Comparison of ENCODE assay signal across 23 cellular contexts in the genomic region with DNA sequence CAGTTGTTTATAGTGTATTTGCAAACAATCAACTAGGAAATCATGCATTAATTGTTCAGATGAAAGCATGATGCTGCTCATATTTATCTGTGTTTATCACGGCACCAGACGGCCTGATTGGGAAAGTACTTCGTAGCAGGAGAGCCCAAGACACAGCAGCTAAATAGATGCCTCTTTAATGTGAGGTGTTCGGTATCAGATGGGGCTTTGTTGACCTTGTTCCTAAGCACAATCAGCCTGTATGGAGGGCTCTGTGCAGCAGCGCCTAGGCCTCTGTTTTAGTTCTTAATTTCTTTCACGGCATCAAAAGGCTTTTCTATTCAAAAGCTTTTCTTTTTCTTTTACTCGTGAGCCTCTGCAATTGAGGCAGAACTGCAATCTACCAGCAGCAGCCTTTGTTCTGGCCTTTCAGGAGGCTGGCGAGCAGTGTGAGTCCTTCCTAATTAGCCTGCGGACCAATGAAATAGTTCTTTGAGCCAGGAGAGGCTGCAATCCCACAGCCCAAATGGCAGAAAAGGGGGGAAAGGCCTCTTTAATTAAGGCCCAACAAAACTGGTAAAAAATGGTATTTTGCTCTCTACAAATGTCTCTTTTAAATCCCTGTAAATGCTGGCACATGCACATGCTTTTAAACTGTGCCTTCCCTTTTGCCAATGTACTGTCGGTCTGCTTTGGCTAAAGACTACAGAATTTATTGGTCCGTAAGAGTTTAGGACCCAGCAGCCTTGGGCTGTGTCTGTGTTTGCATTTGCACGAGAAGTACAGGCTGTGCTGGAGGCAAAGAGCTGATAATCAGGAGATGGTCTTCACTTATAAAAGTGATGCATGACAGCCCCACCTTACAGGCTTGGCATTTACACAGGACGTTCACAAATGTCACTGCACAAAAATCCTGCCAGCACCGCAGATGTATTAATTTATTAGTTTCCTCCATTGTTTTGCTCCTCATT.
DNase-seq lines count a peak whose midpoint lies in the region; ATAC-seq and TF ChIP-seq lines count a peak whose summit lies in the region.
"Had no signal": no experiment of that assay in that cellular context is flagged by ENCODE, and none has a peak within 500 bp of the region (broad histone marks: within the 10 kb centered on the region; RNA-seq: fewer than 3 reads in every experiment).

No MANE protein-coding gene starts in this region.

- H3K4me1 Mint-ChIP-seq in HFFc6 (ENCODE audit: low read depth) = peaks cover 24% of the 10 kb centered on the region
- no peaks in the 10 kb centered on the region for H3K4me1 Mint-ChIP-seq in effector memory CD8-positive, alpha-beta T cell (ENCODE audit: low read depth in 2 of 2)
- H3K4me1 Mint-ChIP-seq: activated naive CD4-positive, alpha-beta T cell treated with anti-CD3 and anti-CD28 coated beads, Interleukin-2, amount 10 ng/mL, durations not matched to agents 7 days and 5 days had no signal

- H3K36me3 ChIP-seq in neuron (ENCODE audit: insufficient read depth, low read length) (no peaks in the 10 kb centered on the region), transverse colon (no peaks in the 10 kb centered on the region)
- H3K36me3 ChIP-seq: brain microvascular endothelial cell had no signal

- no peaks in the 10 kb centered on the region for H3K9me3 Mint-ChIP-seq in HFFc6
- H3K9me3 Mint-ChIP-seq in effector memory CD8-positive, alpha-beta T cell = peaks cover 0 to 7% of the 10 kb centered on the region in 2 donors

- no peak for TF ChIP-seq EP300 in transverse colon (IDR thresholded peaks at IDR 0.05; ENCODE audit: low read depth)

- 70 to 77% methylated on average over 9 to 14 of the region's 14 CpGs for WGBS in transverse colon (ENCODE audit: low coverage in 1 of 2), 2 donors

- H3K36me3 Mint-ChIP-seq in HFFc6 (ENCODE audit: low read depth) = no peaks in the 10 kb centered on the region
- H3K36me3 Mint-ChIP-seq in effector memory CD8-positive, alpha-beta T cell (ENCODE audit: insufficient read depth) = no peaks in the 10 kb centered on the region
- H3K36me3 Mint-ChIP-seq: activated naive CD4-positive, alpha-beta T cell treated with anti-CD3 and anti-CD28 coated beads, Interleukin-2, amount 10 ng/mL, durations not matched to agents 7 days and 5 days had no signal

- H3K27me3 ChIP-seq in neuron (ENCODE audit: insufficient read depth, low read length) (no peaks in the 10 kb centered on the region), transverse colon (no peaks in the 10 kb centered on the region)
- H3K27me3 ChIP-seq: brain microvascular endothelial cell, testis had no signal

- H3K27ac ChIP-seq in transverse colon = no peak overlapping the region
- H3K27ac ChIP-seq: brain microvascular endothelial cell, dorsolateral prefrontal cortex, skin epidermis, testis had no signal

- in situ Hi-C loops in transverse colon (cut with MboI; ENCODE audit: low pct_ligation_motif_present in 1 of 4, low pct_unique_long_range_greater_than_20kb in 1 of 4, low sequenced_read_pairs in 3 of 4) = no loop called here

- peak overlapping the region; percentile 97 for H2AFZ ChIP-seq in neuron (ENCODE audit: low read depth, low read length)

- intact Hi-C loops in transverse colon (cut with DNase I; ENCODE audit: low total_unique reads) = no loop called here

- TF ChIP-seq POLR2A in transverse colon (IDR thresholded peaks at IDR 0.05) (no peak), erythroblast (IDR thresholded peaks at IDR 0.05; ENCODE audit: low read length) (no peak)

- peak overlapping the region; percentile 10 for H3K4me3 Mint-ChIP-seq in HFFc6
- no peak overlapping the region for H3K4me3 Mint-ChIP-seq in effector memory CD8-positive, alpha-beta T cell
- H3K4me3 Mint-ChIP-seq: activated naive CD4-positive, alpha-beta T cell treated with anti-CD3 and anti-CD28 coated beads, Interleukin-2, amount 10 ng/mL, durations not matched to agents 7 days and 5 days; T-helper 2 cell treated with Interferon-gamma antibody and Interleukin-4, amounts not matched to agents 5 μg/mL and 100 μg/mL, for 36 hours had no signal

- TF ChIP-seq CTCF in HFFc6 (IDR thresholded peaks at IDR 0.05) = no peak
- TF ChIP-seq CTCF in transverse colon (IDR thresholded peaks at IDR 0.05) = no peak

- peak overlapping the region; percentile 19; the same call in 1 of the 2 replicates for H3K27ac Mint-ChIP-seq in HFFc6
- no peak overlapping the region for H3K27ac Mint-ChIP-seq in effector memory CD8-positive, alpha-beta T cell
- H3K27ac Mint-ChIP-seq: activated naive CD4-positive, alpha-beta T cell treated with anti-CD3 and anti-CD28 coated beads, Interleukin-2, amount 10 ng/mL, durations not matched to agents 7 days and 5 days; T-helper 2 cell treated with Interferon-gamma antibody and Interleukin-4, amounts not matched to agents 5 μg/mL and 100 μg/mL, for 36 hours had no signal

- DNase-seq in HFFc6 = no peak
- peak; percentile 52 for DNase-seq in NCI-H2227 (lab: John Stamatoyannopoulos, UW; ENCODE audit: unreplicated experiment)
- peak; percentile 69 for DNase-seq in ecto neural progenitor cell (ENCODE audit: low spot score)
- no peak for DNase-seq in transverse colon
- DNase-seq in effector memory CD8-positive, alpha-beta T cell = no peak
- DNase-seq in erythroblast (lab: John Stamatoyannopoulos, UW) = no peak
- DNase-seq: activated CD4-positive, alpha-beta T cell treated with anti-CD3 and anti-CD28 coated beads for 1 hour; activated naive CD4-positive, alpha-beta T cell treated with anti-CD3 and anti-CD28 coated beads, Interleukin-2, amount 10 ng/mL, durations not matched to agents 7 days and 5 days; brain microvascular endothelial cell; COR-L47; HCEC 1CT; midbrain; MM.1S; NCI-H2171 treated with DMSO at 0.1 percent for 48 hours; occipital lobe; SHP77 treated with DMSO at 0.1 percent for 48 hours; stimulated activated CD4-positive, alpha-beta T cell treated with anti-CD3 and anti-CD28 coated beads, Interleukin-4, amount 100 ng/mL, for 4 hours; testis had no signal

- no peaks in the 10 kb centered on the region for H3K9me3 ChIP-seq in neuron (ENCODE audit: low read length)
- H3K9me3 ChIP-seq in transverse colon = no peaks in the 10 kb centered on the region
- H3K9me3 ChIP-seq: testis had no signal

- H3K4me3 ChIP-seq in neuron (ENCODE audit: low read length) (peak overlapping the region; percentile 45), transverse colon (no peak overlapping the region)
- H3K4me3 ChIP-seq: skin epidermis, testis had no signal

- ATAC-seq in GM19023 (IDR thresholded peaks at IDR 0.05; ENCODE audit: unreplicated experiment) = no peak
- no peak for ATAC-seq in effector memory CD8-positive, alpha-beta T cell (replicated peaks)

- H3K27me3 Mint-ChIP-seq in HFFc6 (ENCODE audit: insufficient read depth) = no peaks in the 10 kb centered on the region
- H3K27me3 Mint-ChIP-seq in effector memory CD8-positive, alpha-beta T cell = no peaks in the 10 kb centered on the region
- H3K27me3 Mint-ChIP-seq: activated naive CD4-positive, alpha-beta T cell treated with anti-CD3 and anti-CD28 coated beads, Interleukin-2, amount 10 ng/mL, durations not matched to agents 7 days and 5 days had no signal

- H3K4me1 ChIP-seq in neuron (ENCODE audit: insufficient read depth, low read length) = peaks cover 25% of the 10 kb centered on the region
- H3K4me1 ChIP-seq in transverse colon = no peaks in the 10 kb centered on the region
- H3K4me1 ChIP-seq: testis had no signal

Comparison
In these comparisons a context has a peak if more than half of its experiments do, and no peak if none do; other contexts are left out.
1. DNase-seq: peak in NCI-H2227 (single experiment) and ecto neural progenitor cell (single experiment); none in HFFc6 (single experiment), transverse colon (single experiment), effector memory CD8-positive, alpha-beta T cell (0 of 3) and erythroblast (0 of 2).